Comparison of ENCODE assay signal across 19 cellular contexts in the genomic region with DNA sequence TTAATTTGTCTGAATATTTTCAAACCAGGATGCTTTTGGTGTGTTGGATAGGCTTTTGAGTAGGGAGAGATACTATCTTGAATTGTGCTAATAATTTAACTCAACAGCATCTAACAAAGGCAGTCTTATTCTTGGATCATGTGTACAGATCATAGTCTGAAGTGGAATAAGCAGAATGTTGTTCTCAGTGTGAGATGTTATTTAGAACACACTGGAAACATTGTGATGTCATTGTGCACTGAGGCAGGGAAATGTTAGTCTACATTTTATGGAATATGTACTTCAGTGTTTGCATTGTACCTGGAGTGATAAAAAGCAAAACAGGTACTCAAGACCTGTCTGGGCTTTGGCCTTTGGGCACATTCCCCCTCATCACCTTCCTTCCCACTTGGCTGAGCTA.
"Had no signal": no experiment of that assay in that cellular context is flagged by ENCODE, and none has a peak within 500 bp of the region (broad histone marks: within the 10 kb centered on the region; RNA-seq: fewer than 3 reads in every experiment).

No MANE protein-coding gene starts in this region.

- H3K36me3 ChIP-seq: lower lobe of right lung, ovary, stomach, tibial artery had no signal

- H3K4me3 ChIP-seq: lower lobe of right lung, ovary, stomach, tibial artery had no signal

- H3K27me3 ChIP-seq: ovary, stomach, tibial artery had no signal

- DNase-seq: cerebellar nuclear complex; cortex of kidney; effector memory CD8-positive, alpha-beta T cell; foreskin fibroblast; left ventricle myocardium superior; lower lobe of right lung; naive thymus-derived CD8-positive, alpha-beta T cell; nephron progenitor cell; occipital lobe; ovary; stimulated activated CD4-positive, alpha-beta T cell treated with anti-CD3 and anti-CD28 coated beads, Interleukin-2, amount 100 ng/mL, for 24 hours; stimulated activated CD4-positive, alpha-beta T cell treated with anti-CD3 and anti-CD28 coated beads, Interleukin-4, amount 100 ng/mL, for 24 hours; stimulated activated naive CD4-positive, alpha-beta T cell treated with Interleukin-2 at 50 U/mL for 16 hours; stomach; tibial artery had no signal

- H3K9me3 ChIP-seq: lower lobe of right lung, ovary, stomach, tibial artery had no signal

- ATAC-seq: effector memory CD8-positive, alpha-beta T cell; esophagus mucosa; left ventricle myocardium superior; lower lobe of right lung; naive thymus-derived CD8-positive, alpha-beta T cell; sciatic nerve; stimulated activated effector memory CD8-positive, alpha-beta T cell treated with anti-CD3 and anti-CD28 coated beads, Interleukin-12 subunit alpha, Interleukin-12 subunit beta, amount 100 ng/mL, for 72 hours had no signal

- H3K27ac ChIP-seq: epithelial cell of prostate, lower lobe of right lung, ovary, stomach, tibial artery had no signal
